Comparison of ENCODE assay signal across 8 cellular contexts in the genomic region with DNA sequence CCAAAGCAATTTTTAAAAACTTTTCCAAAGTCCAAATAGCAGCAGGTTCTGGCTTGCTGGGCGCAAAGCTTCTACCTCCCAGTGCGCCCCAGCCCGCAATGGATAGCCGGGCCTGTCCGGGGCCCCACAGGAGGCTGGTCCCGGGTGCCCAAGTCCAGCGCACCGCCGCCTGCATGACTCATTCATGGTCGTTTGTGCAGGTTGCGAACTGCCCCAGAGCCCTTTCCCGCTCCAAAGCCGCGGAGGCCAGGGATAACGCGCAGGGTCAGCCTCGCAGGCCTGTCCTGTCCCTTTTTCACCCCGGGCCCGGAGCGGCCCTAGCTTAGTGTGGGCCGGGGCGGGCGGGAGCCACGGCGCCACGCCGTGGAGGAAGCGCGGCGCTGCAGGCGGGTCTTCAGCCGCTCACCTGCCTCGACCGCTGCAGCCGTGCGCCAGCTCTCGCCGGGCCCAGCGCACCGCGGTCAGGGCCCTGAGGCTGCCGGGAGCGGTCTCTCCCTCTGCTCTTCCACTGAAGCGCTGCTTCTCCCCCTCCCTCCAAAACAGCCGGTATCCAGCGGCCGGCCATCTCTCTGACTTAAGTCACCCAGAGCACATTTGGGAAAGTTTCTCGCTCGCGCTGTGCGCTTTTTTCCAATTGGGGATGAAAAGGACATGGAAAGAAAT. TPM values are rescaled to one million over a fixed set of nuclear protein-coding genes. Genes with fewer than 3 reads are reported as not detected.
A peak's percentile ranks its signal among the peaks of the same experiment; 100 is the strongest.
DNase-seq lines count a peak whose midpoint lies in the region; ATAC-seq and TF ChIP-seq lines count a peak whose summit lies in the region.

No MANE protein-coding gene starts in this region.

- H3K36me3 ChIP-seq in RWPE2 (ENCODE audit: low read depth) (no peaks in the 10 kb centered on the region), cardiac muscle cell (no peaks in the 10 kb centered on the region), parathyroid adenoma (ENCODE audit: control insufficient read depth, insufficient read depth, low read length) (no peaks in the 10 kb centered on the region)

- peak; percentile 68 for TF ChIP-seq CTCF in RWPE2 (IDR thresholded peaks at IDR 0.05; ENCODE audit: poor library complexity, severe bottlenecking)
- TF ChIP-seq CTCF in cardiac muscle cell (IDR thresholded peaks at IDR 0.05; ENCODE audit: low read depth, low read length), result peak; percentile 82
- peak; percentile 77 for TF ChIP-seq CTCF in parathyroid adenoma (IDR thresholded peaks at IDR 0.05)

- H2AFZ ChIP-seq in parathyroid adenoma, result peak overlapping the region; percentile 86

- H3K9me3 ChIP-seq in RWPE2 (ENCODE audit: severe bottlenecking) (no peaks in the 10 kb centered on the region), cardiac muscle cell (ENCODE audit: low read depth) (no peaks in the 10 kb centered on the region), parathyroid adenoma (ENCODE audit: control insufficient read depth, low read length) (no peaks in the 10 kb centered on the region)

- DNase-seq in D341Med (ENCODE audit: low spot score) (peak; percentile 83), RWPE2 (ENCODE audit: low spot score) (peak; percentile 65), cardiac muscle cell (ENCODE audit: low read depth in 1 of 2, low spot score in 1 of 2) (peak; percentile 85 to 89), DMS114 treated with DMSO at 0.1 percent for 48 hours (lab: John Stamatoyannopoulos, UW; ENCODE audit: unreplicated experiment) (no peak)
- peak; percentile 83 for DNase-seq in activated naive CD8-positive, alpha-beta T cell treated with anti-CD3 and anti-CD28 coated beads, Interleukin-2, amount 10 ng/mL, durations not matched to agents 7 days and 5 days

- H3K4me1 ChIP-seq in RWPE2 (ENCODE audit: insufficient read depth, poor library complexity, severe bottlenecking), result peaks cover 9% of the 10 kb centered on the region
- peaks cover 5% of the 10 kb centered on the region for H3K4me1 ChIP-seq in cardiac muscle cell (ENCODE audit: low read depth)
- H3K4me1 ChIP-seq in parathyroid adenoma, result peaks cover 7% of the 10 kb centered on the region

- H3K27me3 ChIP-seq in RWPE2 (ENCODE audit: insufficient read depth, poor library complexity, severe bottlenecking) (peaks cover 53% of the 10 kb centered on the region), cardiac muscle cell (peaks cover 88% of the 10 kb centered on the region), parathyroid adenoma (ENCODE audit: control insufficient read depth, insufficient read depth, low read length) (peaks cover 4% of the 10 kb centered on the region)

- POLR2A ChIA-PET in activated naive CD8-positive, alpha-beta T cell treated with anti-CD3 and anti-CD28 coated beads, Interleukin-2, amount 10 ng/mL, durations not matched to agents 7 days and 5 days (lab: Charles Lee), result interaction anchor here (0.6 to 5.1 kb wide), 9 partner anchors 13 to 340 kb away, joined by 3 to 73 read pairs (median 4); a partner anchor contains a TSS

- H3K9me3 Mint-ChIP-seq in activated naive CD8-positive, alpha-beta T cell treated with anti-CD3 and anti-CD28 coated beads, Interleukin-2, amount 10 ng/mL, durations not matched to agents 7 days and 5 days, result no peaks in the 10 kb centered on the region

- ATAC-seq in GM19467 (IDR thresholded peaks at IDR 0.05; ENCODE audit: unreplicated experiment) (peak; percentile 38), HG03565 (IDR thresholded peaks at IDR 0.05; ENCODE audit: unreplicated experiment) (peak; percentile 27), RWPE2 (ENCODE audit: low read depth) (peak; percentile 55)
- ATAC-seq in activated naive CD8-positive, alpha-beta T cell treated with anti-CD3 and anti-CD28 coated beads, Interleukin-2, amount 10 ng/mL, durations not matched to agents 7 days and 5 days (ENCODE audit: low read depth), result peak; percentile 24

- peak overlapping the region; percentile 75 for H3K4me3 ChIP-seq in RWPE2 (ENCODE audit: severe bottlenecking)
- peak overlapping the region; percentile 58 for H3K4me3 ChIP-seq in cardiac muscle cell
- H3K4me3 ChIP-seq in parathyroid adenoma (ENCODE audit: low read depth, low read length), result peak overlapping the region; percentile 86

- H3K4me2 ChIP-seq in parathyroid adenoma (ENCODE audit: low read length), result peak overlapping the region; percentile 99

- H3K27me3 Mint-ChIP-seq in activated naive CD8-positive, alpha-beta T cell treated with anti-CD3 and anti-CD28 coated beads, Interleukin-2, amount 10 ng/mL, durations not matched to agents 7 days and 5 days, result peaks cover 49% of the 10 kb centered on the region

- H3K4me1 Mint-ChIP-seq in activated naive CD8-positive, alpha-beta T cell treated with anti-CD3 and anti-CD28 coated beads, Interleukin-2, amount 10 ng/mL, durations not matched to agents 7 days and 5 days, result peaks cover 19% of the 10 kb centered on the region

- no peak overlapping the region for H3K9ac ChIP-seq in parathyroid adenoma

- peak overlapping the region; percentile 92 for H3K4me3 Mint-ChIP-seq in activated naive CD8-positive, alpha-beta T cell treated with anti-CD3 and anti-CD28 coated beads, Interleukin-2, amount 10 ng/mL, durations not matched to agents 7 days and 5 days

- no peaks in the 10 kb centered on the region for H3K79me2 ChIP-seq in parathyroid adenoma

- H3K27ac ChIP-seq in RWPE2 (ENCODE audit: poor library complexity, severe bottlenecking), result no peak overlapping the region
- no peak overlapping the region for H3K27ac ChIP-seq in cardiac muscle cell
- H3K27ac ChIP-seq in parathyroid adenoma, result peak overlapping the region; percentile 74

- peak overlapping the region; percentile 97 for H3K27ac Mint-ChIP-seq in activated naive CD8-positive, alpha-beta T cell treated with anti-CD3 and anti-CD28 coated beads, Interleukin-2, amount 10 ng/mL, durations not matched to agents 7 days and 5 days

- peaks cover 2% of the 10 kb centered on the region for H3K36me3 Mint-ChIP-seq in activated naive CD8-positive, alpha-beta T cell treated with anti-CD3 and anti-CD28 coated beads, Interleukin-2, amount 10 ng/mL, durations not matched to agents 7 days and 5 days

RNA-seq across cellular contexts. Expression of a gene that starts 1.7 kb away (rescaled TPM):
- total RNA-seq in activated naive CD8-positive, alpha-beta T cell treated with anti-CD3 and anti-CD28 coated beads, Interleukin-2, amount 10 ng/mL, durations not matched to agents 7 days and 5 days, result 1 to 10 TPM; 1.4 to 2.2 TPM
- total RNA-seq in cardiac muscle cell, result 0.18 and 0.33 TPM in 2 replicates
- polyA plus RNA-seq in cardiac muscle cell, result 0.29 and 0.94 TPM in 2 replicates

RNA-seq across cellular contexts. Expression of a gene that starts 13.4 kb away (rescaled TPM):
- 10 to 100 TPM; 23.2 to 23.3 TPM for total RNA-seq in activated naive CD8-positive, alpha-beta T cell treated with anti-CD3 and anti-CD28 coated beads, Interleukin-2, amount 10 ng/mL, durations not matched to agents 7 days and 5 days
- total RNA-seq in cardiac muscle cell, result 29.4 and 33.3 TPM in 2 replicates
- polyA plus RNA-seq in cardiac muscle cell, result 6.8 and 9.4 TPM in 2 replicates
